In the genomic region with DNA sequence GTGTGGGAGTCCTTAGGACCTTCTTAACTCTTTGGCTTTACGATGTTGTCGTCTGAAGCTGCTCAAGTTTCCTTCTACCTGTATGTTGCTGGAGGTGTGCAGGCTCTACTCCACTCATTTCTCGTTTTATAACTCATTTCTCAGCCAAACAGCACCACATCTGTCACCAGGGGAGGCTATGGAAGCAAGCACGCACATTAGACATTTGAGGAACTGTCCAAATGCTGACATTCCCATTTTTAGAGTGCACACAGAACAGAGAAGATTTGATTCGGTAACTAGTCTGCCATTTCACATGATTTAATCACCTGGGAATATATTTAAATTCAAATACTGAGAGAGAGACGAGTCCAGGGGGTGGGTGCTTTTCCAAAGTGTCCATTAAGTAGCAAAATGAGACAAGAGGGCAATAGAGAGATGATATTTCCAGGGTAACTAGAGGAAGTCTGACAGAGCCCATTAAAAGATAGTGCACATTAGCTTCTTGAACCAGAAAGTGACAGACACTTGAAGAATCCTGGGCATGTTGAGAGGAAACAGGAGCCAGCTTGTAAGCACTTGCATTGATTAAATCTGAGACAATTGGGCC, we compare ENCODE assay signal across 21 cellular contexts.
DNase-seq lines count a peak whose midpoint lies in the region; ATAC-seq lines count a peak whose summit lies in the region.
"Had no signal": no experiment of that assay in that cellular context is flagged by ENCODE, and none has a peak within 500 bp of the region (broad histone marks: within the 10 kb centered on the region; RNA-seq: fewer than 3 reads in every experiment).

No MANE protein-coding gene starts in this region.

- DNase-seq in AG08396 (ENCODE audit: low spot score) (peak; percentile 10), HT1080 (ENCODE audit: low read depth) (peak; percentile 8), astrocyte of the hippocampus (ENCODE audit: low read depth, low spot score) (peak; percentile 13), myocyte (ENCODE audit: low read depth) (peak; percentile 8), NCI-H2196 (lab: John Stamatoyannopoulos, UW; ENCODE audit: unreplicated experiment) (no peak), KG1 (lab: John Stamatoyannopoulos, UW) (no peak)
- DNase-seq: activated CD4-positive, CD25-positive, alpha-beta regulatory T cell treated with anti-CD3 and anti-CD28 coated beads, Interleukin-2, amount 50 U/mL, for 72 hours; activated naive CD4-positive, alpha-beta T cell; activated T-cell treated with anti-CD3 and anti-CD28 coated beads, Interleukin-2, amount 50 U/mL, for 1 hour; adrenal gland; CD4-positive, alpha-beta memory T cell; cortex of kidney; DMS53; midbrain; nephron progenitor cell; PC-3; SHP77; substantia nigra; SW 1271 had no signal

- ATAC-seq in HG02884 (IDR thresholded peaks at IDR 0.05; ENCODE audit: unreplicated experiment), result no peak
- ATAC-seq: left lobe of liver, PC-3 had no signal

Comparison
In these comparisons a context has a peak if more than half of its experiments do, and no peak if none do; other contexts are left out.
1. DNase-seq: peak in AG08396 (single experiment), HT1080 (single experiment), astrocyte of the hippocampus (single experiment) and myocyte (single experiment); none in NCI-H2196 (single experiment) and KG1 (single experiment).